Comparison of ENCODE assay signal across 13 cellular contexts in the genomic region with DNA sequence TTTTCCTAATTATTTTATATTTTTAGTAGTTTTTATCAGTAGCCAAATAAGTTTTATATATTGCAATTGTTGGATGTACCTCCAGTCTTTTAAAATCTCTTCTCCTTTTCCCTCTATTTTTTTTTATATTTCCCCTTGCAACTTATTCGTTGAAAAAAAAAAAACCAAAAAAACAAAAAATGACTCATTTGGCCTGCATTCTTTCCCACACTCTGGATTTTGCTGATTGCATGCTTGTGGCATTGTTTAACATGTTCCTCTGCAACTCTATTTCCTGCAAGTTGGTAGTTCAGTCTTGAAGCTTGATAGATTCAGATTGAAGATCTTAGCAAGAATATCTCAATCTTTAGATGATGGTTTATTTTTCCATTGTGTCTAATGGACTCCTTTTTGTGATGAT.
A peak's percentile ranks its signal among the peaks of the same experiment; 100 is the strongest.
DNase-seq lines count a peak whose midpoint lies in the region; ATAC-seq and TF ChIP-seq lines count a peak whose summit lies in the region.
"Had no signal": no experiment of that assay in that cellular context is flagged by ENCODE, and none has a peak within 500 bp of the region (broad histone marks: within the 10 kb centered on the region; RNA-seq: fewer than 3 reads in every experiment).

No MANE protein-coding gene starts in this region.

- H3K9me3 ChIP-seq in mammary epithelial cell (replicated peaks; ENCODE audit: insufficient read depth, low read length) (no peaks in the 10 kb centered on the region), BE2C (no peaks in the 10 kb centered on the region; the same call in 1 of the 2 replicates)
- H3K9me3 ChIP-seq in naive thymus-derived CD4-positive, alpha-beta T cell (ENCODE audit: control insufficient read depth in 2 of 3, low read length in 3 of 3), result no peaks in the 10 kb centered on the region
- H3K9me3 ChIP-seq: BLaER1, vagina had no signal

- H3K27me3 ChIP-seq in mammary epithelial cell (ENCODE audit: insufficient read depth, low read length) (no peaks in the 10 kb centered on the region), BE2C (no peaks in the 10 kb centered on the region)
- H3K27me3 ChIP-seq in naive thymus-derived CD4-positive, alpha-beta T cell (ENCODE audit: control insufficient read depth in 2 of 2, insufficient read depth in 2 of 2, low read length in 2 of 2), result no peaks in the 10 kb centered on the region
- H3K27me3 ChIP-seq: BLaER1, vagina had no signal

- no peaks in the 10 kb centered on the region for H3K79me2 ChIP-seq in mammary epithelial cell (ENCODE audit: insufficient read depth, low read length)

- H3K4me3 ChIP-seq in mammary epithelial cell (replicated peaks in 1 of 3; ENCODE audit: insufficient read depth in 1 of 3, low read depth in 2 of 3, low read length in 3 of 3) (no peak overlapping the region), BE2C (ENCODE audit: low read depth, low read length) (no peak overlapping the region)
- H3K4me3 ChIP-seq in naive thymus-derived CD4-positive, alpha-beta T cell (ENCODE audit: low read length), result no peak overlapping the region
- H3K4me3 ChIP-seq: BLaER1, vagina had no signal

- H3K36me3 ChIP-seq in mammary epithelial cell (ENCODE audit: insufficient read depth, low read length) (no peaks in the 10 kb centered on the region), BE2C (no peaks in the 10 kb centered on the region)
- no peaks in the 10 kb centered on the region for H3K36me3 ChIP-seq in naive thymus-derived CD4-positive, alpha-beta T cell (ENCODE audit: control insufficient read depth in 2 of 3, insufficient read depth in 3 of 3, low read length in 3 of 3)
- H3K36me3 ChIP-seq: BLaER1, vagina had no signal

- in situ Hi-C loops in ACHN (cut with HindIII; ENCODE audit: low pct_ligation_motif_present, low pct_unique_long_range_greater_than_20kb, low sequenced_read_pairs), result no loop called here
- in situ Hi-C loops in mammary epithelial cell (cut with MboI; ENCODE audit: low sequenced_read_pairs in 2 of 2), result loop anchor here in 1 of 2 donors (25.0 kb wide), 1 partner anchor 226 kb away; no protein-coding TSS in a partner anchor

- POLR2A ChIA-PET in naive thymus-derived CD4-positive, alpha-beta T cell (lab: Charles Lee), result no interaction called here

- H3K27ac ChIP-seq in mammary epithelial cell (ENCODE audit: insufficient read depth, low read depth, low read length), result no peak overlapping the region
- no peak overlapping the region for H3K27ac ChIP-seq in naive thymus-derived CD4-positive, alpha-beta T cell (ENCODE audit: low read depth, low read length)
- H3K27ac ChIP-seq: BLaER1, vagina had no signal

- peaks cover 0 to 21% (median 0%) of the 10 kb centered on the region in 5 donors for H3K27me3 Mint-ChIP-seq in naive thymus-derived CD4-positive, alpha-beta T cell
- H3K27me3 Mint-ChIP-seq: activated naive CD8-positive, alpha-beta T cell treated with anti-CD3 and anti-CD28 coated beads, Interleukin-2, amount 50 U/mL, for 24 hours had no signal

- no peak overlapping the region for H3K4me3 Mint-ChIP-seq in naive thymus-derived CD4-positive, alpha-beta T cell
- H3K4me3 Mint-ChIP-seq: activated naive CD8-positive, alpha-beta T cell treated with anti-CD3 and anti-CD28 coated beads, Interleukin-2, amount 50 U/mL, for 24 hours; endodermal cell; nephron had no signal

- H3K36me3 Mint-ChIP-seq in naive thymus-derived CD4-positive, alpha-beta T cell, result no peaks in the 10 kb centered on the region

- H3K9ac ChIP-seq in mammary epithelial cell (ENCODE audit: insufficient read depth, low read length), result no peak overlapping the region
- H3K9ac ChIP-seq: BLaER1 had no signal

- CTCF ChIA-PET in mammary epithelial cell (lab: Charles Lee; ENCODE audit: low non-redundant PET), result no interaction called here
- CTCF ChIA-PET in naive thymus-derived CD4-positive, alpha-beta T cell (lab: Charles Lee), result no interaction called here

- DNase-seq in ACHN, result peak; percentile 67
- DNase-seq in HT1080 (ENCODE audit: low read depth), result peak; percentile 92
- peak; percentile 76 for DNase-seq in mammary epithelial cell
- peak; percentile 94 for DNase-seq in iris pigment epithelial cell (ENCODE audit: low read depth)
- no peak for DNase-seq in naive thymus-derived CD4-positive, alpha-beta T cell
- DNase-seq in activated CD4-positive, alpha-beta T cell treated with anti-CD3 and anti-CD28 coated beads for 48 hours, result no peak
- no peak for DNase-seq in BE2C
- DNase-seq: activated naive CD8-positive, alpha-beta T cell treated with anti-CD3 and anti-CD28 coated beads, Interleukin-2, amount 50 U/mL, for 24 hours; endodermal cell had no signal

- H3K4me1 Mint-ChIP-seq in naive thymus-derived CD4-positive, alpha-beta T cell, result no peaks in the 10 kb centered on the region

- no peak overlapping the region for H3K27ac Mint-ChIP-seq in naive thymus-derived CD4-positive, alpha-beta T cell
- H3K27ac Mint-ChIP-seq: activated naive CD8-positive, alpha-beta T cell treated with anti-CD3 and anti-CD28 coated beads, Interleukin-2, amount 50 U/mL, for 24 hours; endodermal cell; nephron had no signal

- dilution Hi-C loops in mammary epithelial cell (cut with HindIII; ENCODE audit: low sequenced_read_pairs), result no loop called here

- TF ChIP-seq CTCF in mammary epithelial cell (conservative IDR thresholded peaks at IDR 0.05 in 1 of 2, IDR thresholded peaks at IDR 0.05 in 1 of 2; ENCODE audit: extremely low read depth in 1 of 2, insufficient read depth in 1 of 2, low read depth in 1 of 2, low read length in 2 of 2) (no peak), BE2C (IDR thresholded peaks at IDR 0.05; ENCODE audit: low read depth, low read length) (no peak)

- no peak for ATAC-seq in naive thymus-derived CD4-positive, alpha-beta T cell
- no peak for ATAC-seq in HG03196 (IDR thresholded peaks at IDR 0.05; ENCODE audit: unreplicated experiment)
- ATAC-seq: activated naive CD8-positive, alpha-beta T cell treated with anti-CD3 and anti-CD28 coated beads, Interleukin-2, amount 50 U/mL, for 24 hours had no signal

- no peak overlapping the region for H2AFZ ChIP-seq in mammary epithelial cell (ENCODE audit: low read depth, low read length)

- peak overlapping the region; percentile 11 for H3K4me2 ChIP-seq in mammary epithelial cell (ENCODE audit: insufficient read depth, low read depth, low read length)
- H3K4me2 ChIP-seq: BLaER1 had no signal

- BruUV-seq in mammary epithelial cell (replicated peaks; lab: Mats Ljungman, UMichigan), result no TSS peak

- H3K9me3 Mint-ChIP-seq in naive thymus-derived CD4-positive, alpha-beta T cell, result peaks cover 0 to 4% (median 0%) of the 10 kb centered on the region in 11 donors
- H3K9me3 Mint-ChIP-seq: endodermal cell, nephron had no signal

- H3K4me1 ChIP-seq in mammary epithelial cell (ENCODE audit: insufficient read depth, low read length) (peaks cover 27% of the 10 kb centered on the region), BE2C (no peaks in the 10 kb centered on the region)
- H3K4me1 ChIP-seq in naive thymus-derived CD4-positive, alpha-beta T cell (ENCODE audit: control insufficient read depth in 2 of 2, insufficient read depth in 2 of 2, low read length in 2 of 2), result no peaks in the 10 kb centered on the region
- H3K4me1 ChIP-seq: BLaER1 had no signal

- H4K20me1 ChIP-seq in mammary epithelial cell (ENCODE audit: insufficient read depth, low read length), result no peaks in the 10 kb centered on the region
- H4K20me1 ChIP-seq: BLaER1 had no signal

- intact Hi-C loops in mammary epithelial cell (cut with micrococcal nuclease), result loop anchor here (1.0 kb wide), 1 partner anchor 33 kb away; no protein-coding TSS in a partner anchor
- intact Hi-C loops in naive thymus-derived CD4-positive, alpha-beta T cell (cut with micrococcal nuclease), result no loop called here

- WGBS in mammary epithelial cell (ENCODE audit: low coverage, missing lambda C conversion rate), result 11% methylated on average over 1 of the region's 1 CpG

Comparison
In these comparisons a context has a peak if more than half of its experiments do, and no peak if none do; other contexts are left out.
1. DNase-seq: peak in ACHN (single experiment), HT1080 (single experiment), mammary epithelial cell (single experiment) and iris pigment epithelial cell (single experiment); none in naive thymus-derived CD4-positive, alpha-beta T cell (0 of 9), activated CD4-positive, alpha-beta T cell treated with anti-CD3 and anti-CD28 coated beads for 48 hours (single experiment) and BE2C (single experiment).